In the genomic region with DNA sequence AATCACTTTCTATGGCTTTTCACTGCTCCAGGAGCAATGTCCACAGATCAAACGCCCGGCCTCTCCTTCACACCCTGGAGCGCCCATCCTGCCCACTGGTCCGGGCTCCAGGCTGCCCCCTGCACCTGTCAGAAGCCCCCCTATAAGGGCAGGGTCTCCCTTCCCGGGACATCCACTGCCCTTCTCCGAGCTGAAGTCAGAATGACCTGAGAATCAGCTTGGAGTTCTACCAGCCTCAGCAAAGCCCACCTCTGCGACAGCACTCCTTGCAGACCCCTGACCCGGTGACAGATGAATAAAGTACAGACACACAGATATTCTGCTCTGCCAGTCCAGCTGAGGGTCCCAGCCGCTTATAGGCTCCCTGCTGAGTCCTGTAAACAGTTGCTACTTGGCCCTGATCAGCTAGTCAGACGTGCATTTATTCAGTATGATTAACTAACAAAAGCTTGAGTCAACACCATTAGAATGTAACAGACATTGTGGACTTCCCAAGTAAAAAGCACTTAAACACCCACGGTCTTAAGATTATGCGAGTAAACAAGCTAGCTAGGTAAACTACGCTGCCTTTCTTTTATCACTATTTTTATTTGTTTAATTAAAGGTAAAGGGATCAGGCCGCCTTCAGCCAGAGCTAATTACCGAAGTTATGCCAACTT, we compare ENCODE assay signal across 11 cellular contexts. TPM values are rescaled to one million over a fixed set of nuclear protein-coding genes. Genes with fewer than 3 reads are reported as not detected.
DNase-seq lines count a peak whose midpoint lies in the region; ATAC-seq and TF ChIP-seq lines count a peak whose summit lies in the region.
"Had no signal": no experiment of that assay in that cellular context is flagged by ENCODE, and none has a peak within 500 bp of the region (broad histone marks: within the 10 kb centered on the region; RNA-seq: fewer than 3 reads in every experiment).

No MANE protein-coding gene starts in this region.

- H3K27ac Mint-ChIP-seq in activated T-helper 17 cell treated with anti-CD3 and anti-CD28 coated beads, Interleukin-2, amount 50 U/mL, for 72 hours, result peak overlapping the region; percentile 96
- H3K27ac Mint-ChIP-seq: memory B cell had no signal

- H3K9me3 Mint-ChIP-seq in activated T-helper 17 cell treated with anti-CD3 and anti-CD28 coated beads, Interleukin-2, amount 50 U/mL, for 72 hours, result no peaks in the 10 kb centered on the region
- H3K9me3 Mint-ChIP-seq: memory B cell had no signal

- peak overlapping the region; percentile 80 for H3K4me2 ChIP-seq in DND-41 (ENCODE audit: insufficient read depth, low read length)

- H3K79me2 ChIP-seq in DND-41 (ENCODE audit: insufficient read depth, low read length), result peaks cover 97% of the 10 kb centered on the region

- no peak overlapping the region for H2AFZ ChIP-seq in DND-41 (ENCODE audit: low read depth, low read length)

- intact Hi-C loops in lower lobe of right lung (cut with DNase I), result no loop called here
- intact Hi-C loops in left colon (cut with DNase I, micrococcal nuclease), result no loop called here

- TF ChIP-seq CTCF in DND-41 (IDR thresholded peaks at IDR 0.05; ENCODE audit: borderline replicate concordance, extremely low read depth, low read length, poor library complexity, severe bottlenecking), result no peak
- TF ChIP-seq CTCF in lower lobe of right lung (IDR thresholded peaks at IDR 0.05), result no peak
- TF ChIP-seq CTCF in WERI-Rb-1 (IDR thresholded peaks at IDR 0.05; ENCODE audit: low read depth, low read length), result no peak

- H3K36me3 Mint-ChIP-seq in activated T-helper 17 cell treated with anti-CD3 and anti-CD28 coated beads, Interleukin-2, amount 50 U/mL, for 72 hours (ENCODE audit: low read depth), result peaks cover 93% of the 10 kb centered on the region
- H3K36me3 Mint-ChIP-seq: memory B cell had no signal

- peaks cover 14% of the 10 kb centered on the region for H3K4me1 Mint-ChIP-seq in activated T-helper 17 cell treated with anti-CD3 and anti-CD28 coated beads, Interleukin-2, amount 50 U/mL, for 72 hours

- H4K20me1 ChIP-seq in DND-41 (ENCODE audit: insufficient read depth, low read length), result peaks cover 84% of the 10 kb centered on the region

- H3K4me3 Mint-ChIP-seq in activated T-helper 17 cell treated with anti-CD3 and anti-CD28 coated beads, Interleukin-2, amount 50 U/mL, for 72 hours, result peak overlapping the region; percentile 90
- H3K4me3 Mint-ChIP-seq: memory B cell had no signal

- H3K9ac ChIP-seq in DND-41 (ENCODE audit: low read depth, low read length) (peak overlapping the region; percentile 77), HUES48 (ENCODE audit: low read depth, low read length) (no peak overlapping the region)

- H3K4me3 ChIP-seq in DND-41 (ENCODE audit: low read depth in 1 of 2, low read length in 2 of 2), result peak overlapping the region; percentile 14 to 93; a peak in 3 of 4 replicates
- peak overlapping the region; percentile 27; the same call in 1 of the 2 replicates for H3K4me3 ChIP-seq in HUES48 (ENCODE audit: low read depth, low read length)
- H3K4me3 ChIP-seq in lower lobe of right lung, result no peak overlapping the region
- H3K4me3 ChIP-seq in WERI-Rb-1 (ENCODE audit: low read depth, low read length), result no peak overlapping the region

- H3K27ac ChIP-seq in DND-41 (ENCODE audit: low read length), result peak overlapping the region; percentile 88
- H3K27ac ChIP-seq in HUES48 (ENCODE audit: low read depth, low read length), result no peak overlapping the region
- peak overlapping the region; percentile 18 for H3K27ac ChIP-seq in lower lobe of right lung
- no peak overlapping the region for H3K27ac ChIP-seq in WERI-Rb-1

- no peaks in the 10 kb centered on the region for H3K27me3 Mint-ChIP-seq in activated T-helper 17 cell treated with anti-CD3 and anti-CD28 coated beads, Interleukin-2, amount 50 U/mL, for 72 hours
- H3K27me3 Mint-ChIP-seq: memory B cell had no signal

- peaks cover 82% of the 10 kb centered on the region for H3K4me1 ChIP-seq in DND-41 (ENCODE audit: insufficient read depth, low read length)
- H3K4me1 ChIP-seq in HUES48 (ENCODE audit: control insufficient read depth, insufficient read depth, low read length), result peaks cover 14% of the 10 kb centered on the region
- H3K4me1 ChIP-seq in lower lobe of right lung, result peaks cover 24% of the 10 kb centered on the region

- H3K9me3 ChIP-seq in DND-41 (ENCODE audit: insufficient read depth, low read length, severe bottlenecking) (no peaks in the 10 kb centered on the region), HUES48 (ENCODE audit: control insufficient read depth, insufficient read depth, low read length) (no peaks in the 10 kb centered on the region), lower lobe of right lung (no peaks in the 10 kb centered on the region), WERI-Rb-1 (ENCODE audit: severe bottlenecking) (no peaks in the 10 kb centered on the region)

- H3K27me3 ChIP-seq in DND-41 (ENCODE audit: insufficient read depth, low read length, poor library complexity) (no peaks in the 10 kb centered on the region), HUES48 (ENCODE audit: control insufficient read depth, insufficient read depth, low read length) (peaks cover 60% of the 10 kb centered on the region), lower lobe of right lung (ENCODE audit: low read depth) (no peaks in the 10 kb centered on the region), WERI-Rb-1 (ENCODE audit: insufficient read depth, low read depth, severe bottlenecking) (no peaks in the 10 kb centered on the region)

- H3K36me3 ChIP-seq in DND-41 (ENCODE audit: insufficient read depth, low read length), result peaks cover 67% of the 10 kb centered on the region
- H3K36me3 ChIP-seq in HUES48 (ENCODE audit: control insufficient read depth, insufficient read depth, low read length), result peaks cover 16% of the 10 kb centered on the region; the same call in 1 of the 2 replicates
- H3K36me3 ChIP-seq in lower lobe of right lung, result no peaks in the 10 kb centered on the region
- no peaks in the 10 kb centered on the region for H3K36me3 ChIP-seq in WERI-Rb-1

- no peak for DNase-seq in DND-41
- no peak for DNase-seq in lower lobe of right lung
- DNase-seq in central memory CD4-positive, alpha-beta T cell, result no peak
- no peak for DNase-seq in left colon
- DNase-seq in WERI-Rb-1, result no peak
- DNase-seq in stimulated activated CD8-positive, alpha-beta memory T cell treated with anti-CD3 and anti-CD28 coated beads, Interleukin-4, amount 100 ng/mL, for 48 hours, result no peak
- DNase-seq: anterior cingulate cortex, foreskin fibroblast had no signal

- ATAC-seq in DND-41 (ENCODE audit: insufficient read depth, low read depth) (no peak), lower lobe of right lung (peak in 1 of 2 donors; percentile 10), left colon (no peak)
- ATAC-seq in activated T-helper 17 cell treated with anti-CD3 and anti-CD28 coated beads, Interleukin-2, amount 50 U/mL, for 72 hours (replicated peaks), result no peak

RNA-seq across cellular contexts. Expression of a gene that starts 4.8 kb away (rescaled TPM):
- 100 to 1,000 TPM; 130 to 233 TPM for total RNA-seq in activated T-helper 17 cell treated with anti-CD3 and anti-CD28 coated beads, Interleukin-2, amount 50 U/mL, for 72 hours
- total RNA-seq in lower lobe of right lung (10.7 TPM), left colon (10 to 100 TPM in 1 of 2 donors, 1 to 10 TPM in 1; 3.6 to 11.2 TPM)

Comparison
In these comparisons a context has a peak if more than half of its experiments do, and no peak if none do; other contexts are left out.
1. H3K27ac ChIP-seq: peak in DND-41 (single experiment) and lower lobe of right lung (single experiment); none in HUES48 (single experiment) and WERI-Rb-1 (single experiment).
2. H3K4me3 ChIP-seq: peak in DND-41 (2 of 2) and HUES48 (single experiment); none in lower lobe of right lung (single experiment) and WERI-Rb-1 (single experiment).
3. RNA of a gene that starts 4.8 kb away (total RNA-seq): 130 to 233 TPM in activated T-helper 17 cell treated with anti-CD3 and anti-CD28 coated beads, Interleukin-2, amount 50 U/mL, for 72 hours; 3.6 to 11.2 TPM in left colon and 10.7 TPM in lower lobe of right lung (single experiment); every median in the first group is over 10 times any median in the second.